Comparison of ENCODE assay signal across 8 cellular contexts in genomic region chr20:52103469-52103910, GRCh38.
A peak's percentile ranks its signal among the peaks of the same experiment; 100 is the strongest.
DNase-seq lines count a peak whose midpoint lies in the region; ATAC-seq and TF ChIP-seq lines count a peak whose summit lies in the region.

No MANE protein-coding gene starts in this region.

- H3K9me3 ChIP-seq in ES-I3 (ENCODE audit: control insufficient read depth, insufficient read depth, low read length): no peaks in the 10 kb centered on the region

- no peak for TF ChIP-seq CTCF in nephron (IDR thresholded peaks at IDR 0.05; ENCODE audit: unreplicated experiment in 3 of 3)

- no peaks in the 10 kb centered on the region for H3K9me3 Mint-ChIP-seq in dendritic cell treated with granulocyte-macrophage colony-stimulating factor and Interleukin-4, amounts not matched to agents 40 ng/mL and 50 ng/mL, for 4 days
- H3K9me3 Mint-ChIP-seq in nephron: no peaks in the 10 kb centered on the region

- peaks cover 38% of the 10 kb centered on the region for H3K4me1 Mint-ChIP-seq in dendritic cell treated with granulocyte-macrophage colony-stimulating factor and Interleukin-4, amounts not matched to agents 40 ng/mL and 50 ng/mL, for 4 days (ENCODE audit: low read depth)
- peaks cover 33% of the 10 kb centered on the region for H3K4me1 Mint-ChIP-seq in nephron

- no peaks in the 10 kb centered on the region for H3K36me3 Mint-ChIP-seq in dendritic cell treated with granulocyte-macrophage colony-stimulating factor and Interleukin-4, amounts not matched to agents 40 ng/mL and 50 ng/mL, for 4 days (ENCODE audit: low read depth)
- no peaks in the 10 kb centered on the region for H3K36me3 Mint-ChIP-seq in nephron (ENCODE audit: low read depth)

- DNase-seq in NOMO-1 (lab: John Stamatoyannopoulos, UW; ENCODE audit: unreplicated experiment in 2 of 2) (peak; percentile 49 to 71), NCI-H524 treated with DMSO at 0.1 percent for 48 hours (lab: John Stamatoyannopoulos, UW) (no peak), NCI-H2107 (lab: John Stamatoyannopoulos, UW) (no peak), middle frontal gyrus (ENCODE audit: extremely low spot score, low spot score) (no peak)

- peak overlapping the region; percentile 51; the same call in 1 of the 2 replicates for H3K9ac ChIP-seq in ES-I3 (ENCODE audit: low read depth, low read length)

- peak overlapping the region; percentile 70 for H3K27ac Mint-ChIP-seq in dendritic cell treated with granulocyte-macrophage colony-stimulating factor and Interleukin-4, amounts not matched to agents 40 ng/mL and 50 ng/mL, for 4 days
- peak overlapping the region in 2 of 3 experiments; percentile 67 to 80 for H3K27ac Mint-ChIP-seq in nephron

- peak overlapping the region; percentile 71 for H3K4me3 Mint-ChIP-seq in dendritic cell treated with granulocyte-macrophage colony-stimulating factor and Interleukin-4, amounts not matched to agents 40 ng/mL and 50 ng/mL, for 4 days
- H3K4me3 Mint-ChIP-seq in nephron: peak overlapping the region; percentile 92 to 95 (median 95)

- intact Hi-C loops in dendritic cell treated with granulocyte-macrophage colony-stimulating factor and Interleukin-4, amounts not matched to agents 40 ng/mL and 50 ng/mL, for 4 days (cut with micrococcal nuclease): no loop called here

- H3K4me1 ChIP-seq in ES-I3 (ENCODE audit: insufficient read depth, low read length): no peaks in the 10 kb centered on the region

- no peak for ATAC-seq in GM18870 (IDR thresholded peaks at IDR 0.05; ENCODE audit: unreplicated experiment)

- H3K27me3 Mint-ChIP-seq in dendritic cell treated with granulocyte-macrophage colony-stimulating factor and Interleukin-4, amounts not matched to agents 40 ng/mL and 50 ng/mL, for 4 days: peaks cover 46% of the 10 kb centered on the region
- peaks cover 63% of the 10 kb centered on the region for H3K27me3 Mint-ChIP-seq in nephron (ENCODE audit: low read depth)

- no peaks in the 10 kb centered on the region for H3K36me3 ChIP-seq in ES-I3 (ENCODE audit: insufficient read depth, low read length)

Comparison
In these comparisons a context has a peak if more than half of its experiments do, and no peak if none do; other contexts are left out.
1. DNase-seq: peak in NOMO-1 (2 of 2); none in NCI-H524 treated with DMSO at 0.1 percent for 48 hours (single experiment), NCI-H2107 (single experiment) and middle frontal gyrus (single experiment).